In the genomic region with DNA sequence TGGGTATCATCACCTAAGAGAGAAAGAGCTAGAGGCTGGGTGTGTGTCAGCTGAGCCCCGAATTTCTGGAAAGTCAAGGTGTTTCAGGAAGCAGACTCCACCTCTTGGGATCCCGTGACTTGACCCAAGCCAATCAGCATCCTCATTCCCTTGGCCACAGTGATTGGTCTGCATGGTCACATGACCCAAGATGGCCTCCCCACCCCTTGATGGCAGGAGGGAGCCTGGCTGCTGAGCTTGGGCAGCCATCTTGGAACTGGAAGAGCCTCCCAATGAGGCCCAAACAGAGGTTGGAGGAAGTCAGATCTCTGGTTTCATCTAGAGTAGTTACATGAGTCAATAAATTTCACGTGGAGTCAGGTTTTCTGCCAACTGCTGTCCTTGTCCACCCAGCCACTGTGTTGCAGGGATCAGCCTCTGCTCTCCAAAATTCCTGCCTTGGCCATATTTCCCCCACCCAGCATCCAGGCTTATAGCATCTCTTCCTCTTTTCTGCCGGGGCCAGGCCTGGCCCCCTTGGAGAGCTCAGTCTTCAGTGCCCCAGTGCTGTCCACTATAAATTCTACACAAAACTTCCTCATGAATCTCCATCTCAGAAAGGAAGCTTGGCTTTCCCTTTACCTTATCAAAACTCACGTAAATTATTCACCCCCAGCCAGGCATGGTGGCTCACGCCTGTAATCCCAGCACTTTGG, we compare ENCODE assay signal across 14 cellular contexts. TPM values are rescaled to one million over a fixed set of nuclear protein-coding genes. Genes with fewer than 3 reads are reported as not detected.
DNase-seq lines count a peak whose midpoint lies in the region; ATAC-seq and TF ChIP-seq lines count a peak whose summit lies in the region.
"Had no signal": no experiment of that assay in that cellular context is flagged by ENCODE, and none has a peak within 500 bp of the region (broad histone marks: within the 10 kb centered on the region; RNA-seq: fewer than 3 reads in every experiment).

No MANE protein-coding gene starts in this region.

- no peak for TF ChIP-seq EP300 in SK-N-SH (IDR thresholded peaks at IDR 0.05; ENCODE audit: borderline replicate concordance in 1 of 2, low read depth in 1 of 2, low read length in 1 of 2)

- H3K9me3 Mint-ChIP-seq in T-helper 2 cell treated with Interferon-gamma antibody and Interleukin-4, amounts not matched to agents 5 μg/mL and 100 μg/mL, for 36 hours: no peaks in the 10 kb centered on the region

- H3K27me3 Mint-ChIP-seq in T-helper 2 cell treated with Interferon-gamma antibody and Interleukin-4, amounts not matched to agents 5 μg/mL and 100 μg/mL, for 36 hours (ENCODE audit: low read depth): no peaks in the 10 kb centered on the region

- in situ Hi-C loops in GM23248 (cut with MboI): no loop called here

- no peak overlapping the region for H3K4me3 Mint-ChIP-seq in T-helper 2 cell treated with Interferon-gamma antibody and Interleukin-4, amounts not matched to agents 5 μg/mL and 100 μg/mL, for 36 hours
- H3K4me3 Mint-ChIP-seq: neural progenitor cell had no signal

- no peak for TF ChIP-seq CTCF in SK-N-SH (IDR thresholded peaks at IDR 0.05)

- H3F3A ChIP-seq in SK-N-SH (replicated peaks; ENCODE audit: insufficient read depth) (no peaks in the 10 kb centered on the region), GM23248 (ENCODE audit: insufficient read depth) (no peaks in the 10 kb centered on the region)

- DNase-seq in SK-N-SH: no peak
- peak; percentile 13 for DNase-seq in GM23248
- DNase-seq in T-helper 2 cell treated with Interferon-gamma antibody and Interleukin-4, amounts not matched to agents 5 μg/mL and 100 μg/mL, for 36 hours (ENCODE audit: low spot score): no peak
- DNase-seq in iris pigment epithelial cell (ENCODE audit: low read depth): peak; percentile 18
- no peak for DNase-seq in kidney glomerular epithelial cell (lab: John Stamatoyannopoulos, UW)
- no peak for DNase-seq in RKO (ENCODE audit: low spot score)
- DNase-seq: colonic mucosa; left colon; NCI-H510A treated with DMSO at 0.1 percent for 48 hours; stimulated activated CD4-positive, alpha-beta T cell treated with anti-CD3 and anti-CD28 coated beads, Interleukin-12 subunit alpha, Interleukin-12 subunit beta, amount 100 ng/mL, for 4 hours had no signal

- H3K9ac ChIP-seq in SK-N-SH (no peak overlapping the region), GM23248 (no peak overlapping the region)
- H3K9ac ChIP-seq: neural progenitor cell had no signal

- H3K27ac ChIP-seq in SK-N-SH (ENCODE audit: low read depth in 2 of 2, low read length in 1 of 2) (no peak overlapping the region), GM23248 (no peak overlapping the region)
- H3K27ac ChIP-seq: colonic mucosa, neural progenitor cell had no signal

- H3K4me2 ChIP-seq in SK-N-SH (no peak overlapping the region), GM23248 (ENCODE audit: unreplicated experiment) (no peak overlapping the region)
- H3K4me2 ChIP-seq: neural progenitor cell had no signal

- H3K36me3 ChIP-seq in SK-N-SH (replicated peaks in 1 of 2; ENCODE audit: control insufficient read depth in 1 of 2, insufficient read depth in 2 of 2, low read length in 1 of 2) (no peaks in the 10 kb centered on the region), GM23248 (ENCODE audit: low read depth) (no peaks in the 10 kb centered on the region)
- H3K36me3 ChIP-seq: colonic mucosa, HAP-1, neural progenitor cell had no signal

- H3K4me1 Mint-ChIP-seq in T-helper 2 cell treated with Interferon-gamma antibody and Interleukin-4, amounts not matched to agents 5 μg/mL and 100 μg/mL, for 36 hours (ENCODE audit: low read depth): peaks cover 22% of the 10 kb centered on the region

- H3K9me2 ChIP-seq in SK-N-SH (no peaks in the 10 kb centered on the region), GM23248 (ENCODE audit: insufficient read depth) (no peaks in the 10 kb centered on the region)

- H3K27me3 ChIP-seq in SK-N-SH (ENCODE audit: insufficient read depth) (no peaks in the 10 kb centered on the region), GM23248 (replicated peaks; ENCODE audit: insufficient read depth) (no peaks in the 10 kb centered on the region)
- H3K27me3 ChIP-seq: colonic mucosa, neural progenitor cell had no signal

- H3K36me3 Mint-ChIP-seq in T-helper 2 cell treated with Interferon-gamma antibody and Interleukin-4, amounts not matched to agents 5 μg/mL and 100 μg/mL, for 36 hours (ENCODE audit: low read depth): peaks cover 7% of the 10 kb centered on the region

- CTCF ChIA-PET in SK-N-SH (lab: Yijun Ruan, JAX): no interaction called here

- H2AFZ ChIP-seq in SK-N-SH (ENCODE audit: low read depth) (no peak overlapping the region), GM23248 (no peak overlapping the region)
- H2AFZ ChIP-seq: neural progenitor cell had no signal

- H3K9me3 ChIP-seq in SK-N-SH (no peaks in the 10 kb centered on the region), GM23248 (ENCODE audit: low read depth) (no peaks in the 10 kb centered on the region)
- H3K9me3 ChIP-seq: colonic mucosa, HAP-1 had no signal

- no peak for TF ChIP-seq RAD21 in SK-N-SH (IDR thresholded peaks at IDR 0.05; ENCODE audit: low read length)

- POLR2A ChIA-PET in SK-N-SH (lab: Yijun Ruan, JAX): no interaction called here

- no peaks in the 10 kb centered on the region for H4K20me1 ChIP-seq in SK-N-SH (ENCODE audit: insufficient read depth)
- H4K20me1 ChIP-seq in GM23248 (ENCODE audit: insufficient read depth): no peaks in the 10 kb centered on the region

- H3K79me2 ChIP-seq in SK-N-SH (ENCODE audit: insufficient read depth): no peaks in the 10 kb centered on the region
- H3K79me2 ChIP-seq in GM23248 (ENCODE audit: insufficient read depth): no peaks in the 10 kb centered on the region

- H3K4me3 ChIP-seq in SK-N-SH (ENCODE audit: low read depth in 2 of 2, low read length in 1 of 2): no peak overlapping the region
- H3K4me3 ChIP-seq in GM23248: no peak overlapping the region
- H3K4me3 ChIP-seq: colonic mucosa, HAP-1, neural progenitor cell had no signal

- H3K27ac Mint-ChIP-seq in T-helper 2 cell treated with Interferon-gamma antibody and Interleukin-4, amounts not matched to agents 5 μg/mL and 100 μg/mL, for 36 hours: peak overlapping the region; percentile 55
- H3K27ac Mint-ChIP-seq: neural progenitor cell had no signal

- 72% methylated on average over 6 of the region's 6 CpGs for WGBS in SK-N-SH (ENCODE audit: low lambda C conversion rate)
- 81 to 82% methylated on average over 6 of the region's 6 CpGs for WGBS in GM23248 (ENCODE audit: low coverage in 1 of 2, low lambda C conversion rate in 2 of 2, missing lambda C conversion rate in 2 of 2), 2 experiments

- no peaks in the 10 kb centered on the region; a peak in 1 of 4 replicates for H3K4me1 ChIP-seq in SK-N-SH (ENCODE audit: control insufficient read depth in 1 of 2, insufficient read depth in 2 of 2, low read depth in 1 of 2, low read length in 1 of 2)
- H3K4me1 ChIP-seq in GM23248 (ENCODE audit: insufficient read depth): no peaks in the 10 kb centered on the region
- H3K4me1 ChIP-seq: colonic mucosa, HAP-1, neural progenitor cell had no signal

- ATAC-seq in SK-N-SH treated with all-trans-retinoic acid at 6 μM for 48 hours (no peak), HG03135 (IDR thresholded peaks at IDR 0.05; ENCODE audit: unreplicated experiment) (no peak)
- ATAC-seq: left colon had no signal

TF ChIP-seq in SK-N-SH, 30 proteins besides CTCF, POLR2A, EP300 and RAD21:
- no peak for TF ChIP-seq TCF12 (IDR thresholded peaks at IDR 0.05)
- TF ChIP-seq, protein P1, sequence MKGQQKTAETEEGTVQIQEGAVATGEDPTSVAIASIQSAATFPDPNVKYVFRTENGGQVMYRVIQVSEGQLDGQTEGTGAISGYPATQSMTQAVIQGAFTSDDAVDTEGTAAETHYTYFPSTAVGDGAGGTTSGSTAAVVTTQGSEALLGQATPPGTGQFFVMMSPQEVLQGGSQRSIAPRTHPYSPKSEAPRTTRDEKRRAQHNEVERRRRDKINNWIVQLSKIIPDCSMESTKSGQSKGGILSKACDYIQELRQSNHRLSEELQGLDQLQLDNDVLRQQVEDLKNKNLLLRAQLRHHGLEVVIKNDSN (IDR thresholded peaks at IDR 0.05; ENCODE audit: borderline replicate concordance, low read depth): peak; percentile 63; the same call in 1 of the 2 replicates

TF ChIP-seq in SK-N-SH treated with all-trans-retinoic acid at 6 μM for 48 hours, 23 proteins besides CTCF, POLR2A, EP300 and RAD21 (continues in another document):
- no peak for TF ChIP-seq ISL1 (CRISPR knock-in tag; IDR thresholded peaks at IDR 0.05)
- TF ChIP-seq ZNF70 (CRISPR knock-in tag; IDR thresholded peaks at IDR 0.05): no peak
- no peak for TF ChIP-seq TOX (CRISPR knock-in tag; IDR thresholded peaks at IDR 0.05; ENCODE audit: borderline replicate concordance)
- no peak for TF ChIP-seq ZC3H10 (CRISPR knock-in tag; IDR thresholded peaks at IDR 0.05)
- no peak for TF ChIP-seq ZFP3 (CRISPR knock-in tag; IDR thresholded peaks at IDR 0.05)
- TF ChIP-seq RARB (CRISPR knock-in tag; IDR thresholded peaks at IDR 0.05): no peak
- TF ChIP-seq CSDC2 (CRISPR knock-in tag; IDR thresholded peaks at IDR 0.05): no peak

RNA-seq across cellular contexts. Expression of a gene that starts 17.2 kb away (rescaled TPM):
- 0.49 and 0.67 TPM in 2 replicates for polyA plus RNA-seq in SK-N-SH (2012; rRNA removed)
- 0.33 and 0.35 TPM in 2 replicates for polyA plus RNA-seq in SK-N-SH (2012; cell fraction: cytosol; rRNA removed)
- polyA plus RNA-seq in SK-N-SH (2012; cell fraction: nucleus; rRNA removed): 0.09 and 0.13 TPM in 2 replicates
- total RNA-seq in GM23248 (2014; rRNA removed; shearing (Covaris generic)): 0.43 and 0.63 TPM in 2 replicates
- polyA plus RNA-seq in GM23248 (2016; fragmentation: Nextera tagmentation; extraction: Ambion mirVana): not detected in 2 replicates

RNA-seq across cellular contexts. Expression of a gene that starts 54.8 kb away (rescaled TPM):
- 141 and 165 TPM in 2 replicates for polyA plus RNA-seq in SK-N-SH (2012; rRNA removed)
- 70.5 and 92.4 TPM in 2 replicates for polyA plus RNA-seq in SK-N-SH (2012; cell fraction: cytosol; rRNA removed)
- 149 and 161 TPM in 2 replicates for polyA plus RNA-seq in SK-N-SH (2012; cell fraction: nucleus; rRNA removed)
- total RNA-seq in GM23248 (2014; rRNA removed; shearing (Covaris generic)): 48.8 and 54.1 TPM in 2 replicates
- 58.6 and 69.5 TPM in 2 replicates for polyA plus RNA-seq in GM23248 (2016; fragmentation: Nextera tagmentation; extraction: Ambion mirVana)

Comparison
In these comparisons a context has a peak if more than half of its experiments do, and no peak if none do; other contexts are left out.
1. DNase-seq: peak in GM23248 (single experiment) and iris pigment epithelial cell (single experiment); none in SK-N-SH (single experiment), T-helper 2 cell treated with Interferon-gamma antibody and Interleukin-4, amounts not matched to agents 5 μg/mL and 100 μg/mL, for 36 hours (single experiment), kidney glomerular epithelial cell (single experiment) and RKO (single experiment).